ENCODE assay signal across 22 cellular contexts in the genomic region with DNA sequence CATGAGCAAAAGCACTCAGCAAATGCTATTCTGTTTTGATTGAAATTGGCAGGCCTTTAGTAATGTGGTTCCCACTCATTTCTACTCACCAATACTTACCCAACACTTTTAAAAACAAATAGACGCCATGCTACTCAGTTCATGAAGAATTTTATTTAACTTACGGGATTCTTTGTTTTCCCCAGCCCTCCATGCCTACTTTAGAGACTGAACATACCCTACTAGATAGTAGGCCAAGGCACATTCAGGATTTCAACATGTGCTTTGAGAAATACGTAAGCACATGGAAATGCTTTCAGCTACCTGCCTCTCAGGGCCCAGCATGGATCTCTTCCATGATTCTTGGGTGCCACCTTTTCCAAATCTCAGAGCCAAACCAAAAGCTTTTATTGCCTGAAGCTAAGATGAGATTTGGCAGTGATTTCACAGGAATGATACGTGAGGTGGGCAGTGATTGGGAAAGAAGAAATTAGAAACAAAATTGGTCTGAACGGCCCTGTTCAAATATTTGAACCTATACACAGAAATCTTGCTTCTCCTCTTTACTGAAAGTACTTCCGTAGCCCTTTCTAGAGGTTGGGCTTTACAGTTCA.
"Had no signal": no experiment of that assay in that cellular context is flagged by ENCODE, and none has a peak within 500 bp of the region (broad histone marks: within the 10 kb centered on the region; RNA-seq: fewer than 3 reads in every experiment).

No MANE protein-coding gene starts in this region.

- H3K27ac ChIP-seq: ascending aorta, cardiac muscle cell, SJCRH30, SK-N-MC had no signal

- FAIRE-seq: TTC549 had no signal

- H3K27me3 ChIP-seq: ascending aorta, cardiac muscle cell, SJCRH30 had no signal

- H3K4me3 ChIP-seq: ascending aorta, cardiac muscle cell, SJCRH30, SK-N-MC had no signal

- H3K9me3 ChIP-seq: ascending aorta, SJCRH30 had no signal

- H3K4me1 ChIP-seq: ascending aorta, SJCRH30 had no signal

- ATAC-seq: activated CD8-positive, alpha-beta T cell treated with anti-CD3 and anti-CD28 coated beads, Interleukin-2, amount 10 ng/mL, durations not matched to agents 7 days and 5 days; Panc1 had no signal

- DNase-seq: activated CD4-positive, alpha-beta T cell treated with anti-CD3 and anti-CD28 coated beads, Interleukin-2, amount 50 U/mL, for 48 hours; activated CD8-positive, alpha-beta T cell treated with anti-CD3 and anti-CD28 coated beads, Interleukin-2, amount 10 ng/mL, durations not matched to agents 7 days and 5 days; activated naive CD4-positive, alpha-beta T cell; activated naive CD8-positive, alpha-beta T cell treated with anti-CD3 and anti-CD28 coated beads, Interleukin-2, amount 10 ng/mL, durations not matched to agents 7 days and 5 days; activated T-cell treated with anti-CD3 and anti-CD28 coated beads, Interleukin-2, amount 50 U/mL, for 48 hours; amygdala; NCI-H1105; NCI-H1417 treated with DMSO at 0.1 percent for 48 hours; NCI-H187 treated with DMSO at 0.1 percent for 48 hours; NCI-H2081; NCI-H2171 treated with DMSO at 0.1 percent for 48 hours; NCI-H226; NCI-H446 treated with DMSO at 0.1 percent for 48 hours; NCI-H524; NCI-H69; SHP77; SJCRH30 had no signal
